In the genomic region with DNA sequence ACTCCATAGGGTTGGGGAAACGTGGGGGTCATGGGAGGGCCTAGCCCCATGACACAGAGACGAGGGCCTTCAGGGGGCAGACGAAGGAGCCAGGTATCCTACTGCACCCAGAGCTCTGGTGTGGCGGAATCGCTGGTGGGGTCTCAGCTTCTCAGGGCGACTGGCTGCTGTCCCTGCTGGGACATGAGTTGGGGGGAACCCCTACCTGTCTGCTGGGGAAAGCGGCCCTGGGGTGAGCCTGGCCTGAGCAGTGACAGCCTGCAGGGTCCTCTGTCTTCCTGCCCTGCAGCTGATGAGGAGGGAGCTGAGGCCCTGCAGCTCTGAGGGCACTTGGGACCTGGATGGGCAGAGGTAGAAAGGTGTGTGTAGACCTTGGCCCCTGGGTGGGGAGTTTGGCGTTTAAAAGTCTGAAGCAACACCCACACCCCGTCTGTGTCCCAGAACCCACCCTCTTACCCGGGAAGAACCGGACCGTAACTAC, we compare ENCODE assay signal across 1 cellular context.
TF ChIP-seq lines count a peak whose summit lies in the region.

No MANE protein-coding gene starts in this region.

TF ChIP-seq in WTC11, 78 proteins besides CTCF, POLR2A, EP300 and RAD21 (continued from another document):
- TF ChIP-seq, protein P1, sequence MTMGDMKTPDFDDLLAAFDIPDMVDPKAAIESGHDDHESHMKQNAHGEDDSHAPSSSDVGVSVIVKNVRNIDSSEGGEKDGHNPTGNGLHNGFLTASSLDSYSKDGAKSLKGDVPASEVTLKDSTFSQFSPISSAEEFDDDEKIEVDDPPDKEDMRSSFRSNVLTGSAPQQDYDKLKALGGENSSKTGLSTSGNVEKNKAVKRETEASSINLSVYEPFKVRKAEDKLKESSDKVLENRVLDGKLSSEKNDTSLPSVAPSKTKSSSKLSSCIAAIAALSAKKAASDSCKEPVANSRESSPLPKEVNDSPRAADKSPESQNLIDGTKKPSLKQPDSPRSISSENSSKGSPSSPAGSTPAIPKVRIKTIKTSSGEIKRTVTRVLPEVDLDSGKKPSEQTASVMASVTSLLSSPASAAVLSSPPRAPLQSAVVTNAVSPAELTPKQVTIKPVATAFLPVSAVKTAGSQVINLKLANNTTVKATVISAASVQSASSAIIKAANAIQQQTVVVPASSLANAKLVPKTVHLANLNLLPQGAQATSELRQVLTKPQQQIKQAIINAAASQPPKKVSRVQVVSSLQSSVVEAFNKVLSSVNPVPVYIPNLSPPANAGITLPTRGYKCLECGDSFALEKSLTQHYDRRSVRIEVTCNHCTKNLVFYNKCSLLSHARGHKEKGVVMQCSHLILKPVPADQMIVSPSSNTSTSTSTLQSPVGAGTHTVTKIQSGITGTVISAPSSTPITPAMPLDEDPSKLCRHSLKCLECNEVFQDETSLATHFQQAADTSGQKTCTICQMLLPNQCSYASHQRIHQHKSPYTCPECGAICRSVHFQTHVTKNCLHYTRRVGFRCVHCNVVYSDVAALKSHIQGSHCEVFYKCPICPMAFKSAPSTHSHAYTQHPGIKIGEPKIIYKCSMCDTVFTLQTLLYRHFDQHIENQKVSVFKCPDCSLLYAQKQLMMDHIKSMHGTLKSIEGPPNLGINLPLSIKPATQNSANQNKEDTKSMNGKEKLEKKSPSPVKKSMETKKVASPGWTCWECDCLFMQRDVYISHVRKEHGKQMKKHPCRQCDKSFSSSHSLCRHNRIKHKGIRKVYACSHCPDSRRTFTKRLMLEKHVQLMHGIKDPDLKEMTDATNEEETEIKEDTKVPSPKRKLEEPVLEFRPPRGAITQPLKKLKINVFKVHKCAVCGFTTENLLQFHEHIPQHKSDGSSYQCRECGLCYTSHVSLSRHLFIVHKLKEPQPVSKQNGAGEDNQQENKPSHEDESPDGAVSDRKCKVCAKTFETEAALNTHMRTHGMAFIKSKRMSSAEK (CRISPR knock-in tag; IDR thresholded peaks at IDR 0.05; ENCODE audit: borderline replicate concordance), result no peak
- TF ChIP-seq JAZF1 (CRISPR knock-in tag; IDR thresholded peaks at IDR 0.05) (no peak), ZNF423 (CRISPR knock-in tag; IDR thresholded peaks at IDR 0.05) (no peak), ATF3 (CRISPR knock-in tag; conservative IDR thresholded peaks at IDR 0.05) (no peak), USF1 (CRISPR knock-in tag; IDR thresholded peaks at IDR 0.05) (no peak), NFYB (CRISPR knock-in tag; conservative IDR thresholded peaks at IDR 0.05; ENCODE audit: low read depth) (no peak), NFE2L1 (CRISPR knock-in tag; IDR thresholded peaks at IDR 0.05) (no peak), FOXP1 (CRISPR knock-in tag; IDR thresholded peaks at IDR 0.05; ENCODE audit: borderline replicate concordance) (no peak), NFATC4 (CRISPR knock-in tag; IDR thresholded peaks at IDR 0.05) (no peak), HMGA2 (CRISPR knock-in tag; IDR thresholded peaks at IDR 0.05) (no peak), SP1 (CRISPR knock-in tag; conservative IDR thresholded peaks at IDR 0.05) (no peak), RORB (CRISPR knock-in tag; IDR thresholded peaks at IDR 0.05) (no peak), SMAD4 (CRISPR knock-in tag; IDR thresholded peaks at IDR 0.05) (no peak)
- TF ChIP-seq, protein P2, sequence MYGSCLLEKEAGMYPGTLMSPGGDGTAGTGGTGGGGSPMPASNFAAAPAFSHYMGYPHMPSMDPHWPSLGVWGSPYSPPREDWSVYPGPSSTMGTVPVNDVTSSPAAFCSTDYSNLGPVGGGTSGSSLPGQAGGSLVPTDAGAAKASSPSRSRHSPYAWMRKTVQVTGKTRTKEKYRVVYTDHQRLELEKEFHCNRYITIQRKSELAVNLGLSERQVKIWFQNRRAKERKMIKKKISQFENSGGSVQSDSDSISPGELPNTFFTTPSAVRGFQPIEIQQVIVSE (CRISPR knock-in tag; IDR thresholded peaks at IDR 0.05; ENCODE audit: borderline replicate concordance), result no peak
